ENCODE assay signal across 2 cellular contexts in the genomic region with DNA sequence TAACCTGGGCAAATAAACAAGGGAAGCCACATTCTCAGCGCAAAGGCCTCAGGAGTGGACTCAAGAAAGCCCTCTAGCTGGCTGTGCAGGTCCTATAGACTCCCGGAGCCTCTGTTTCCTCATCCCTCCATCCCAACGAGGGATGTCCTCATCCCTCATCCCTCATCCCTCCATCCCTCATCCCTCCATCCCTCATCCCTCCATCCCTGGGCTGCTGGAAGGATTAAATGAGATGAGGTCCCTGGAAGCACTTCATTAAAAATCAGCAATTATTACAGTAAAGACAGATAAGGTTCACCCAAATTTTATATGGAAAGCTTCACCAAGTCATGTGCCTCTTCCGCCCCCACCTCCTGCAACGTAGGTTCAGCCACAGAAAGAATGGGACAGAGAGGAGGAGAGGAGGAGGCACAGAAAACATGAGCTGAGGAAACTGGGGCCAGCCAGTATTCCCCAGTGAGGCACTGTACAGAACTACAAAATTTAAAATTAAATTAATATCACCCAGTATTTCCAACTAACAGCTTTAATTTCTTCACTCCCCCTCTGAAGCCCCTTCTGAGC.
TF ChIP-seq lines count a peak whose summit lies in the region.

No MANE protein-coding gene starts in this region.

TF ChIP-seq in HEK293, 187 proteins besides CTCF, POLR2A, EP300 and RAD21:
- TF ChIP-seq ZNF664 (tag by site-specific recombination; IDR thresholded peaks at IDR 0.05), result peak; percentile 53; the same call in 1 of the 2 replicates
- TF ChIP-seq SP2 (tag by site-specific recombination; IDR thresholded peaks at IDR 0.05), result no peak
- peak; percentile 97 for TF ChIP-seq ZNF366 (tag by site-specific recombination; conservative IDR thresholded peaks at IDR 0.05)
TF ChIP-seq in HEK293: peak in this region for 2.

TF ChIP-seq in GM12878, 131 proteins besides CTCF, POLR2A, EP300 and RAD21:
- TF ChIP-seq NR2C2 (IDR thresholded peaks at IDR 0.05; ENCODE audit: borderline replicate concordance, control insufficient read depth, insufficient read length, low read depth), result no peak
- TF ChIP-seq GABPA (IDR thresholded peaks at IDR 0.05; ENCODE audit: low read depth), result no peak
- no peak for TF ChIP-seq EED (IDR thresholded peaks at IDR 0.05; ENCODE audit: low read depth)
- no peak for TF ChIP-seq MXI1 (IDR thresholded peaks at IDR 0.05; ENCODE audit: low read depth, low read length)
- TF ChIP-seq MEF2A (IDR thresholded peaks at IDR 0.05; ENCODE audit: insufficient read depth, low read depth, low read length), result no peak
TF ChIP-seq in GM12878: peak in this region for 0.
